In the genomic region with DNA sequence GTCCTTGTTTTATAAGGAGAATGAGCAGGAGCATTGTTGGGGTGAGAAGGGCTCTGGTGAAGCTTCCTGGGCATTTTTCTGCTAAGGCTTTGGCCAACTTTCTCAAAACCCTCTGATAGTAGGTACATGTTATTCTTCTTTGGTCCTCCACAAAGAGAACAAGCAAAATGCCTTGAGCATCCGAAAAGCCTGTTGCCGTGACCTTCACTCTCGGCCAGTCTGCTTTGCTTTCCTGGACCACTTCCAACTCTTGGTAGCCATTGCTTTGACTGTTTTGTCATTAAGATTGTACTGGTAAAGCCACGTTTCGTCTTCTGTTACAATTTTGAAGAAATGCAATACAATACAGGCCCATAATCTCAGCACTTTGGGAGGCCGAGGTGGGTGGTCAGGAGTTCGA, we compare ENCODE assay signal across 1 cellular context.
TF ChIP-seq lines count a peak whose summit lies in the region.

No MANE protein-coding gene starts in this region.

TF ChIP-seq in IMR-90, 13 proteins besides CTCF, POLR2A, EP300 and RAD21:
- TF ChIP-seq RCOR1 (IDR thresholded peaks at IDR 0.05; ENCODE audit: insufficient replicate concordance, low read length): no peak
